Comparison of ENCODE assay signal across 8 cellular contexts in genomic region chr4:148445903-148446261, GRCh38. TPM values are rescaled to one million over a fixed set of nuclear protein-coding genes. Genes with fewer than 3 reads are reported as not detected.
A peak's percentile ranks its signal among the peaks of the same experiment; 100 is the strongest.
DNase-seq lines count a peak whose midpoint lies in the region; ATAC-seq and TF ChIP-seq lines count a peak whose summit lies in the region.

No MANE protein-coding gene starts in this region.

- peaks cover 14 to 17% of the 10 kb centered on the region in 2 donors for H3K27me3 Mint-ChIP-seq in natural killer cell (ENCODE audit: low read depth in 2 of 2)

- H3K27ac Mint-ChIP-seq in natural killer cell, result peak overlapping the region; percentile 15 to 78

- peak overlapping the region; percentile 89 for H3K4me3 Mint-ChIP-seq in natural killer cell

- H3K36me3 ChIP-seq in KMS-11 (ENCODE audit: insufficient read depth), result no peaks in the 10 kb centered on the region

- peak overlapping the region; percentile 83 for H3K4me2 ChIP-seq in KMS-11

- intact Hi-C loops in natural killer cell (cut with micrococcal nuclease), result loop anchor here (10.0 kb wide), 1 partner anchor 391 kb away; no protein-coding TSS in a partner anchor

- H3K4me1 Mint-ChIP-seq in natural killer cell, result peaks cover 25 to 28% of the 10 kb centered on the region in 2 donors

- TF ChIP-seq CTCF in AG10803 (conservative IDR thresholded peaks at IDR 0.05; ENCODE audit: low read length), result no peak
- no peak for TF ChIP-seq CTCF in KMS-11 (conservative IDR thresholded peaks at IDR 0.05; ENCODE audit: low read depth, low read length)
- no peak for TF ChIP-seq CTCF in coronary artery (IDR thresholded peaks at IDR 0.05)
- no peak for TF ChIP-seq CTCF in natural killer cell (IDR thresholded peaks at IDR 0.05)

- DNase-seq in AG10803 (ENCODE audit: low read depth) (no peak), coronary artery (ENCODE audit: low spot score) (no peak), natural killer cell (no peak), NCI-H1436 (lab: John Stamatoyannopoulos, UW) (no peak)
- DNase-seq in stimulated activated CD4-positive, alpha-beta T cell treated with anti-CD3 and anti-CD28 coated beads, Interleukin-2, amount 100 ng/mL, for 24 hours, result no peak

- no peak overlapping the region for H3K27ac ChIP-seq in KMS-11
- H3K27ac ChIP-seq in coronary artery, result peak overlapping the region; percentile 73 to 74

- peaks cover 9% of the 10 kb centered on the region for H3K4me1 ChIP-seq in KMS-11 (ENCODE audit: low read depth, poor library complexity, severe bottlenecking)

- peak overlapping the region; percentile 27; the same call in 1 of the 2 replicates for H3K9ac ChIP-seq in KMS-11

- no peaks in the 10 kb centered on the region for H4K20me1 ChIP-seq in KMS-11 (ENCODE audit: insufficient read depth)

- peak overlapping the region; percentile 99 for H2AFZ ChIP-seq in KMS-11 (ENCODE audit: low read depth)

- H3K36me3 Mint-ChIP-seq in natural killer cell, result no peaks in the 10 kb centered on the region

- H3K9me3 Mint-ChIP-seq in natural killer cell, result no peaks in the 10 kb centered on the region

- no peak for ATAC-seq in natural killer cell
- no peak for ATAC-seq in GM18870 (IDR thresholded peaks at IDR 0.05; ENCODE audit: unreplicated experiment)
- no peak for ATAC-seq in HG02588 (IDR thresholded peaks at IDR 0.05; ENCODE audit: unreplicated experiment)

- H3K27me3 ChIP-seq in KMS-11 (ENCODE audit: insufficient read depth, low read depth), result peaks cover 14% of the 10 kb centered on the region

- no peaks in the 10 kb centered on the region for H3K79me2 ChIP-seq in KMS-11 (ENCODE audit: insufficient read depth, low read depth)

- peak overlapping the region; percentile 56 for H3K4me3 ChIP-seq in AG10803 (ENCODE audit: low read length)
- H3K4me3 ChIP-seq in KMS-11 (IDR thresholded peaks at IDR 0.05; ENCODE audit: insufficient read depth, low read depth, low read length), result no peak overlapping the region
- peak overlapping the region; percentile 91 for H3K4me3 ChIP-seq in coronary artery

RNA-seq across cellular contexts. Expression of gene NR3C2, which starts 3.7 kb away (rescaled TPM):
- total RNA-seq in natural killer cell, result 1 to 10 TPM; 4.2 to 8.6 (median 6.3) TPM
